In genomic region chr11:1982908-1983600, GRCh38 we compare ENCODE assay signal across 2 cellular contexts.
TF ChIP-seq lines count a peak whose summit lies in the region.

No MANE protein-coding gene starts in this region.

TF ChIP-seq in GM23338, 12 proteins besides CTCF, POLR2A, EP300 and RAD21:
- TF ChIP-seq EZH2phosphoT487 (IDR thresholded peaks at IDR 0.05; ENCODE audit: unreplicated experiment) (no peak), NANOG (IDR thresholded peaks at IDR 0.05; ENCODE audit: borderline replicate concordance) (no peak), JUNB (IDR thresholded peaks at IDR 0.05; ENCODE audit: unreplicated experiment) (no peak), STAT1 (IDR thresholded peaks at IDR 0.05; ENCODE audit: unreplicated experiment) (no peak), ZNF114 (CRISPR knock-in tag; IDR thresholded peaks at IDR 0.05) (no peak), ZNF331 (CRISPR knock-in tag; IDR thresholded peaks at IDR 0.05; ENCODE audit: low read depth) (no peak), POLR2AphosphoS5 (IDR thresholded peaks at IDR 0.05; ENCODE audit: low read depth) (no peak), CREB1 (CRISPR knock-in tag; IDR thresholded peaks at IDR 0.05; ENCODE audit: low read depth) (no peak), EZH2 (IDR thresholded peaks at IDR 0.05; ENCODE audit: low read depth, unreplicated experiment) (no peak), ETS1 (IDR thresholded peaks at IDR 0.05) (no peak)
- TF ChIP-seq, protein P1, sequence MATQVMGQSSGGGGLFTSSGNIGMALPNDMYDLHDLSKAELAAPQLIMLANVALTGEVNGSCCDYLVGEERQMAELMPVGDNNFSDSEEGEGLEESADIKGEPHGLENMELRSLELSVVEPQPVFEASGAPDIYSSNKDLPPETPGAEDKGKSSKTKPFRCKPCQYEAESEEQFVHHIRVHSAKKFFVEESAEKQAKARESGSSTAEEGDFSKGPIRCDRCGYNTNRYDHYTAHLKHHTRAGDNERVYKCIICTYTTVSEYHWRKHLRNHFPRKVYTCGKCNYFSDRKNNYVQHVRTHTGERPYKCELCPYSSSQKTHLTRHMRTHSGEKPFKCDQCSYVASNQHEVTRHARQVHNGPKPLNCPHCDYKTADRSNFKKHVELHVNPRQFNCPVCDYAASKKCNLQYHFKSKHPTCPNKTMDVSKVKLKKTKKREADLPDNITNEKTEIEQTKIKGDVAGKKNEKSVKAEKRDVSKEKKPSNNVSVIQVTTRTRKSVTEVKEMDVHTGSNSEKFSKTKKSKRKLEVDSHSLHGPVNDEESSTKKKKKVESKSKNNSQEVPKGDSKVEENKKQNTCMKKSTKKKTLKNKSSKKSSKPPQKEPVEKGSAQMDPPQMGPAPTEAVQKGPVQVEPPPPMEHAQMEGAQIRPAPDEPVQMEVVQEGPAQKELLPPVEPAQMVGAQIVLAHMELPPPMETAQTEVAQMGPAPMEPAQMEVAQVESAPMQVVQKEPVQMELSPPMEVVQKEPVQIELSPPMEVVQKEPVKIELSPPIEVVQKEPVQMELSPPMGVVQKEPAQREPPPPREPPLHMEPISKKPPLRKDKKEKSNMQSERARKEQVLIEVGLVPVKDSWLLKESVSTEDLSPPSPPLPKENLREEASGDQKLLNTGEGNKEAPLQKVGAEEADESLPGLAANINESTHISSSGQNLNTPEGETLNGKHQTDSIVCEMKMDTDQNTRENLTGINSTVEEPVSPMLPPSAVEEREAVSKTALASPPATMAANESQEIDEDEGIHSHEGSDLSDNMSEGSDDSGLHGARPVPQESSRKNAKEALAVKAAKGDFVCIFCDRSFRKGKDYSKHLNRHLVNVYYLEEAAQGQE (IDR thresholded peaks at IDR 0.05; ENCODE audit: unreplicated experiment): no peak
- TF ChIP-seq, protein P2, sequence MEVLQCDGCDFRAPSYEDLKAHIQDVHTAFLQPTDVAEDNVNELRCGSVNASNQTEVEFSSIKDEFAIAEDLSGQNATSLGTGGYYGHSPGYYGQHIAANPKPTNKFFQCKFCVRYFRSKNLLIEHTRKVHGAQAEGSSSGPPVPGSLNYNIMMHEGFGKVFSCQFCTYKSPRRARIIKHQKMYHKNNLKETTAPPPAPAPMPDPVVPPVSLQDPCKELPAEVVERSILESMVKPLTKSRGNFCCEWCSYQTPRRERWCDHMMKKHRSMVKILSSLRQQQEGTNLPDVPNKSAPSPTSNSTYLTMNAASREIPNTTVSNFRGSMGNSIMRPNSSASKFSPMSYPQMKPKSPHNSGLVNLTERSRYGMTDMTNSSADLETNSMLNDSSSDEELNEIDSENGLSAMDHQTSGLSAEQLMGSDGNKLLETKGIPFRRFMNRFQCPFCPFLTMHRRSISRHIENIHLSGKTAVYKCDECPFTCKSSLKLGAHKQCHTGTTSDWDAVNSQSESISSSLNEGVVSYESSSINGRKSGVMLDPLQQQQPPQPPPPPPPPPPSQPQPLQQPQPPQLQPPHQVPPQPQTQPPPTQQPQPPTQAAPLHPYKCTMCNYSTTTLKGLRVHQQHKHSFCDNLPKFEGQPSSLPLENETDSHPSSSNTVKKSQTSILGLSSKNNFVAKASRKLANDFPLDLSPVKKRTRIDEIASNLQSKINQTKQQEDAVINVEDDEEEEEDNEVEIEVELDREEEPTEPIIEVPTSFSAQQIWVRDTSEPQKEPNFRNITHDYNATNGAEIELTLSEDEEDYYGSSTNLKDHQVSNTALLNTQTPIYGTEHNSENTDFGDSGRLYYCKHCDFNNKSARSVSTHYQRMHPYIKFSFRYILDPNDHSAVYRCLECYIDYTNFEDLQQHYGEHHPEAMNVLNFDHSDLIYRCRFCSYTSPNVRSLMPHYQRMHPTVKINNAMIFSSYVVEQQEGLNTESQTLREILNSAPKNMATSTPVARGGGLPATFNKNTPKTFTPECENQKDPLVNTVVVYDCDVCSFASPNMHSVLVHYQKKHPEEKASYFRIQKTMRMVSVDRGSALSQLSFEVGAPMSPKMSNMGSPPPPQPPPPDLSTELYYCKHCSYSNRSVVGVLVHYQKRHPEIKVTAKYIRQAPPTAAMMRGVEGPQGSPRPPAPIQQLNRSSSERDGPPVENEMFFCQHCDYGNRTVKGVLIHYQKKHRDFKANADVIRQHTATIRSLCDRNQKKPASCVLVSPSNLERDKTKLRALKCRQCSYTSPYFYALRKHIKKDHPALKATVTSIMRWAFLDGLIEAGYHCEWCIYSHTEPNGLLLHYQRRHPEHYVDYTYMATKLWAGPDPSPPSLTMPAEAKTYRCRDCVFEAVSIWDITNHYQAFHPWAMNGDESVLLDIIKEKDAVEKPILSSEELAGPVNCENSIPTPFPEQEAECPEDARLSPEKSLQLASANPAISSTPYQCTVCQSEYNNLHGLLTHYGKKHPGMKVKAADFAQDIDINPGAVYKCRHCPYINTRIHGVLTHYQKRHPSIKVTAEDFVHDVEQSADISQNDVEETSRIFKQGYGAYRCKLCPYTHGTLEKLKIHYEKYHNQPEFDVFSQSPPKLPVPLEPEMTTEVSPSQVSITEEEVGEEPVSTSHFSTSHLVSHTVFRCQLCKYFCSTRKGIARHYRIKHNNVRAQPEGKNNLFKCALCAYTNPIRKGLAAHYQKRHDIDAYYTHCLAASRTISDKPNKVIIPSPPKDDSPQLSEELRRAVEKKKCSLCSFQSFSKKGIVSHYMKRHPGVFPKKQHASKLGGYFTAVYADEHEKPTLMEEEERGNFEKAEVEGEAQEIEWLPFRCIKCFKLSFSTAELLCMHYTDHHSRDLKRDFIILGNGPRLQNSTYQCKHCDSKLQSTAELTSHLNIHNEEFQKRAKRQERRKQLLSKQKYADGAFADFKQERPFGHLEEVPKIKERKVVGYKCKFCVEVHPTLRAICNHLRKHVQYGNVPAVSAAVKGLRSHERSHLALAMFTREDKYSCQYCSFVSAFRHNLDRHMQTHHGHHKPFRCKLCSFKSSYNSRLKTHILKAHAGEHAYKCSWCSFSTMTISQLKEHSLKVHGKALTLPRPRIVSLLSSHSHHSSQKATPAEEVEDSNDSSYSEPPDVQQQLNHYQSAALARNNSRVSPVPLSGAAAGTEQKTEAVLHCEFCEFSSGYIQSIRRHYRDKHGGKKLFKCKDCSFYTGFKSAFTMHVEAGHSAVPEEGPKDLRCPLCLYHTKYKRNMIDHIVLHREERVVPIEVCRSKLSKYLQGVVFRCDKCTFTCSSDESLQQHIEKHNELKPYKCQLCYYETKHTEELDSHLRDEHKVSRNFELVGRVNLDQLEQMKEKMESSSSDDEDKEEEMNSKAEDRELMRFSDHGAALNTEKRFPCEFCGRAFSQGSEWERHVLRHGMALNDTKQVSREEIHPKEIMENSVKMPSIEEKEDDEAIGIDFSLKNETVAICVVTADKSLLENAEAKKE (CRISPR knock-in tag; IDR thresholded peaks at IDR 0.05): no peak

TF ChIP-seq in HepG2, 621 proteins besides CTCF, POLR2A, EP300 and RAD21:
- TF ChIP-seq JARID2 (CRISPR knock-in tag; IDR thresholded peaks at IDR 0.05; ENCODE audit: insufficient replicate concordance): no peak
- no peak for TF ChIP-seq ZNF616 (CRISPR knock-in tag; IDR thresholded peaks at IDR 0.05; ENCODE audit: low read depth)
- no peak for TF ChIP-seq TEAD2 (CRISPR knock-in tag; IDR thresholded peaks at IDR 0.05)
